In genomic region chr1:205124726-205125125, GRCh38 we compare ENCODE assay signal across 23 cellular contexts. TPM values are rescaled to one million over a fixed set of nuclear protein-coding genes. Genes with fewer than 3 reads are reported as not detected.
DNase-seq lines count a peak whose midpoint lies in the region; ATAC-seq, FAIRE-seq and TF ChIP-seq lines count a peak whose summit lies in the region.
"Had no signal": no experiment of that assay in that cellular context is flagged by ENCODE, and none has a peak within 500 bp of the region (broad histone marks: within the 10 kb centered on the region; RNA-seq: fewer than 3 reads in every experiment).

No MANE protein-coding gene starts in this region.

- peak overlapping the region; percentile 35 for H2AFZ ChIP-seq in GM12878 (ENCODE audit: control insufficient read depth, low read depth, low read length)

- TF ChIP-seq RAD21 in GM12878 (IDR thresholded peaks at IDR 0.05; ENCODE audit: insufficient read depth, low read depth, low read length), result no peak

- H3K27ac ChIP-seq in DOHH2 (ENCODE audit: low read depth, low read length), result peak overlapping the region; percentile 34
- no peak overlapping the region for H3K27ac ChIP-seq in GM12878 (ENCODE audit: control insufficient read depth, insufficient read depth)
- H3K27ac ChIP-seq: upper lobe of right lung, VCaP had no signal

- no peaks in the 10 kb centered on the region for H3K27me3 Mint-ChIP-seq in IgD-negative memory B cell
- no peaks in the 10 kb centered on the region for H3K27me3 Mint-ChIP-seq in T-helper 2 cell treated with Interferon-gamma antibody and Interleukin-4, amounts not matched to agents 5 μg/mL and 100 μg/mL, for 36 hours (ENCODE audit: low read depth)
- H3K27me3 Mint-ChIP-seq in effector memory CD8-positive, alpha-beta T cell, result no peaks in the 10 kb centered on the region
- H3K27me3 Mint-ChIP-seq: activated naive CD8-positive, alpha-beta T cell treated with anti-CD3 and anti-CD28 coated beads, Interleukin-2, amount 10 ng/mL, durations not matched to agents 7 days and 5 days; progenitor cell of endocrine pancreas had no signal

- TF ChIP-seq CTCF in DOHH2 (IDR thresholded peaks at IDR 0.05; ENCODE audit: low read depth, low read length, poor library complexity, severe bottlenecking) (no peak), GM12878 (IDR thresholded peaks at IDR 0.05 in 2 of 3, conservative IDR thresholded peaks at IDR 0.05 in 1 of 3; ENCODE audit: control insufficient read depth in 2 of 3, extremely low read depth in 1 of 3, insufficient read depth in 1 of 3, low read depth in 3 of 3, low read length in 3 of 3) (no peak)

- no peak for TF ChIP-seq POLR2A in GM12878 (IDR thresholded peaks at IDR 0.05; ENCODE audit: low read depth, low read length)

- H3K4me3 ChIP-seq in DOHH2 (ENCODE audit: low read length) (peak overlapping the region; percentile 39), GM12878 (no peak overlapping the region)
- H3K4me3 ChIP-seq: upper lobe of right lung had no signal

- in situ Hi-C loops in GM12878 (cut with MboI), result no loop called here

- peak overlapping the region; percentile 35 for H3K4me2 ChIP-seq in DOHH2 (ENCODE audit: low read length)
- H3K4me2 ChIP-seq in GM12878 (ENCODE audit: control insufficient read depth, insufficient read depth), result peak overlapping the region; percentile 44

- peaks cover 2% of the 10 kb centered on the region for H3K36me3 Mint-ChIP-seq in IgD-negative memory B cell
- no peaks in the 10 kb centered on the region for H3K36me3 Mint-ChIP-seq in T-helper 2 cell treated with Interferon-gamma antibody and Interleukin-4, amounts not matched to agents 5 μg/mL and 100 μg/mL, for 36 hours (ENCODE audit: low read depth)
- peaks cover 15% of the 10 kb centered on the region for H3K36me3 Mint-ChIP-seq in effector memory CD8-positive, alpha-beta T cell (ENCODE audit: insufficient read depth)

- H4K20me1 ChIP-seq in DOHH2 (ENCODE audit: control insufficient read depth, insufficient read depth, low read depth, low read length) (no peaks in the 10 kb centered on the region; the same call in 1 of the 2 replicates), GM12878 (ENCODE audit: control insufficient read depth, insufficient read depth) (no peaks in the 10 kb centered on the region)

- H3F3A ChIP-seq in DOHH2 (ENCODE audit: control insufficient read depth, insufficient read depth), result no peaks in the 10 kb centered on the region

- peak; percentile 38 for ATAC-seq in GM12878
- ATAC-seq in effector memory CD8-positive, alpha-beta T cell (replicated peaks), result no peak
- no peak for ATAC-seq in HG03432 (IDR thresholded peaks at IDR 0.05; ENCODE audit: unreplicated experiment)
- ATAC-seq: esophagus mucosa, upper lobe of right lung had no signal

- RAD21 ChIA-PET in GM12878 (lab: Charles Lee; ENCODE audit: unreplicated experiment), result interaction anchor here (1.0 to 2.1 kb wide), 2 partner anchors 17 to 113 kb away, joined by 3 to 6 read pairs; no protein-coding TSS in a partner anchor

- peaks cover 21% of the 10 kb centered on the region for H3K79me2 ChIP-seq in DOHH2 (ENCODE audit: control insufficient read depth, low read length)
- peaks cover 21% of the 10 kb centered on the region for H3K79me2 ChIP-seq in GM12878 (ENCODE audit: control insufficient read depth, insufficient read depth, low read length)

- no peak overlapping the region; the same call in 1 of the 2 replicates for H3K9ac ChIP-seq in GM12878 (ENCODE audit: control insufficient read depth, insufficient read depth, low read length)

- SMC1A ChIA-PET in GM12878 (lab: Charles Lee; ENCODE audit: uncharacterized antibody, unreplicated experiment), result interaction anchor here (1.0 kb wide), 1 partner anchor 22 kb away, joined by 3 read pairs; no protein-coding TSS in a partner anchor

- TF ChIP-seq EP300 in GM12878 (IDR thresholded peaks at IDR 0.05; ENCODE audit: borderline replicate concordance in 1 of 2, control insufficient read depth in 1 of 2, low read depth in 2 of 2, low read length in 2 of 2), result no peak

- H3K36me3 ChIP-seq in DOHH2 (ENCODE audit: control insufficient read depth, low read length), result peaks cover 5% of the 10 kb centered on the region
- H3K36me3 ChIP-seq in GM12878 (ENCODE audit: control insufficient read depth in 2 of 2, insufficient read depth in 2 of 2, low read length in 1 of 2), result no peaks in the 10 kb centered on the region
- H3K36me3 ChIP-seq: upper lobe of right lung had no signal

- CTCF ChIA-PET in GM12878 (lab: Yijun Ruan, JAX), result interaction anchor here (1.3 to 11.3 kb wide), 4 partner anchors 15 to 131 kb away, joined by 3 to 88 read pairs (median 4); no protein-coding TSS in a partner anchor

- POLR2A ChIA-PET in GM12878 (lab: Charles Lee), result interaction anchor here (0.7 to 1.0 kb wide), 2 partner anchors 17 to 1012 kb away, joined by 5 to 8 read pairs; no protein-coding TSS in a partner anchor

- no peaks in the 10 kb centered on the region for H3K9me3 Mint-ChIP-seq in IgD-negative memory B cell
- H3K9me3 Mint-ChIP-seq in T-helper 2 cell treated with Interferon-gamma antibody and Interleukin-4, amounts not matched to agents 5 μg/mL and 100 μg/mL, for 36 hours, result no peaks in the 10 kb centered on the region
- no peaks in the 10 kb centered on the region for H3K9me3 Mint-ChIP-seq in effector memory CD8-positive, alpha-beta T cell
- H3K9me3 Mint-ChIP-seq: activated naive CD8-positive, alpha-beta T cell treated with anti-CD3 and anti-CD28 coated beads, Interleukin-2, amount 10 ng/mL, durations not matched to agents 7 days and 5 days had no signal

- peak overlapping the region in 2 of 3 donors; percentile 73 to 77 for H3K27ac Mint-ChIP-seq in IgD-negative memory B cell
- no peak overlapping the region for H3K27ac Mint-ChIP-seq in T-helper 2 cell treated with Interferon-gamma antibody and Interleukin-4, amounts not matched to agents 5 μg/mL and 100 μg/mL, for 36 hours
- H3K27ac Mint-ChIP-seq in effector memory CD8-positive, alpha-beta T cell, result no peak overlapping the region
- H3K27ac Mint-ChIP-seq: activated naive CD8-positive, alpha-beta T cell treated with anti-CD3 and anti-CD28 coated beads, Interleukin-2, amount 10 ng/mL, durations not matched to agents 7 days and 5 days; progenitor cell of endocrine pancreas had no signal

- H3K4me1 ChIP-seq in DOHH2 (ENCODE audit: control insufficient read depth, low read length), result peaks cover 41% of the 10 kb centered on the region
- H3K4me1 ChIP-seq in GM12878 (ENCODE audit: control insufficient read depth, insufficient read depth, low read length), result no peaks in the 10 kb centered on the region; the same call in 1 of the 2 replicates

- WGBS in GM12878 (ENCODE audit: insufficient coverage, insufficient replicate concordance, low lambda C conversion rate, missing lambda C conversion rate), result 7% methylated on average over 7 of the region's 7 CpGs

- FAIRE-seq in GM12878 (lab: Jason Lieb, UNC) (no peak), urothelium cell line (lab: Jason Lieb, UNC) (no peak)
- FAIRE-seq: islet of Langerhans had no signal

- H3K4me3 Mint-ChIP-seq in IgD-negative memory B cell, result peak overlapping the region; percentile 17 to 88 (median 74)
- H3K4me3 Mint-ChIP-seq in T-helper 2 cell treated with Interferon-gamma antibody and Interleukin-4, amounts not matched to agents 5 μg/mL and 100 μg/mL, for 36 hours, result no peak overlapping the region
- no peak overlapping the region for H3K4me3 Mint-ChIP-seq in effector memory CD8-positive, alpha-beta T cell
- H3K4me3 Mint-ChIP-seq: activated naive CD8-positive, alpha-beta T cell treated with anti-CD3 and anti-CD28 coated beads, Interleukin-2, amount 10 ng/mL, durations not matched to agents 7 days and 5 days had no signal

- H3K9me3 ChIP-seq in DOHH2 (ENCODE audit: control insufficient read depth, insufficient read depth, low read length), result no peaks in the 10 kb centered on the region
- no peaks in the 10 kb centered on the region for H3K9me3 ChIP-seq in GM12878 (replicated peaks; ENCODE audit: control insufficient read depth, insufficient read depth, low read length)
- H3K9me3 ChIP-seq: upper lobe of right lung had no signal

- H3K27me3 ChIP-seq in DOHH2 (ENCODE audit: control insufficient read depth, low read length), result no peaks in the 10 kb centered on the region
- H3K27me3 ChIP-seq in GM12878 (replicated peaks in 1 of 2; ENCODE audit: control insufficient read depth in 2 of 2, insufficient read depth in 2 of 2, low read length in 1 of 2), result no peaks in the 10 kb centered on the region
- H3K27me3 ChIP-seq: upper lobe of right lung had no signal

- H3K4me1 Mint-ChIP-seq in IgD-negative memory B cell, result peaks cover 27 to 37% (median 35%) of the 10 kb centered on the region in 3 donors
- peaks cover 16% of the 10 kb centered on the region for H3K4me1 Mint-ChIP-seq in T-helper 2 cell treated with Interferon-gamma antibody and Interleukin-4, amounts not matched to agents 5 μg/mL and 100 μg/mL, for 36 hours (ENCODE audit: low read depth)
- peaks cover 17 to 22% of the 10 kb centered on the region in 2 donors for H3K4me1 Mint-ChIP-seq in effector memory CD8-positive, alpha-beta T cell (ENCODE audit: low read depth in 2 of 2)

- H3K9me2 ChIP-seq in DOHH2 (replicated peaks; ENCODE audit: control insufficient read depth, low read length), result no peaks in the 10 kb centered on the region

- intact Hi-C loops in GM12878 (cut with micrococcal nuclease; ENCODE audit: unreplicated experiment), result loop anchor here (5.0 kb wide), 1 partner anchor 88 kb away; the partner anchor contains the start of gene DSTYK

- no TSS peak for BruUV-seq in GM12878 (replicated peaks; lab: Mats Ljungman, UMichigan)

- peak; percentile 80 for DNase-seq in NOMO-1 treated with DMSO at 0.1 percent for 48 hours (lab: John Stamatoyannopoulos, UW; ENCODE audit: unreplicated experiment)
- DNase-seq in GM12878 (ENCODE audit: low read depth, low spot score), result no peak
- no peak for DNase-seq in T-helper 2 cell treated with Interferon-gamma antibody and Interleukin-4, amounts not matched to agents 5 μg/mL and 100 μg/mL, for 36 hours (ENCODE audit: low spot score)
- no peak for DNase-seq in effector memory CD8-positive, alpha-beta T cell
- no peak for DNase-seq in urothelium cell line (ENCODE audit: low spot score)
- DNase-seq: activated CD4-positive, alpha-beta T cell treated with anti-CD3 and anti-CD28 coated beads, Interleukin-2, amount 50 U/mL, for 4 hours; activated CD8-positive, alpha-beta memory T cell treated with anti-CD3 and anti-CD28 coated beads, Interleukin-2, amount 50 U/mL, for 48 hours; activated naive CD8-positive, alpha-beta T cell treated with anti-CD3 and anti-CD28 coated beads, Interleukin-2, amount 10 ng/mL, durations not matched to agents 7 days and 5 days; effector memory CD4-positive, alpha-beta T cell; foreskin melanocyte; NCI-H1417 treated with DMSO at 0.1 percent for 48 hours; NCI-H2107; NCI-H510A; Right ventricle myocardium superior; substantia nigra; upper lobe of right lung had no signal

RNA-seq across cellular contexts. Expression of gene RBBP5, which starts 2.9 kb away (rescaled TPM):
- polyA plus RNA-seq in IgD-negative memory B cell, result 19.0 TPM
- 14.5 and 14.9 TPM in 2 replicates for total RNA-seq in GM12878 (2013; cell fraction: nucleolus; rRNA removed)
- total RNA-seq in GM12878 (2014; rRNA removed), result 14.0 and 17.5 TPM in 2 replicates
- 17.6 and 19.3 TPM in 2 replicates for total RNA-seq in GM12878 (2014; rRNA removed; fragmentation: Illumina TruSeq; extraction: Trizol)
- 14.7 and 15.2 TPM in 2 replicates for total RNA-seq in GM12878 (2021)
- polyA plus RNA-seq in GM12878 (2011; ENCODE audit: low read depth), result 5.2 TPM
- polyA plus RNA-seq in GM12878 (2011; rRNA removed), result 14.9 and 18.4 TPM in 2 replicates
- 7.9 and 9.1 TPM in 2 replicates for polyA plus RNA-seq in GM12878 (2011; cell fraction: cytosol; rRNA removed)
- polyA plus RNA-seq in GM12878 (2011; cell fraction: nucleus; rRNA removed), result 2.6 and 4.3 TPM in 2 replicates
- polyA plus RNA-seq in GM12878 (2012), result 6.2 and 8.0 TPM in 2 replicates
- 17.0 and 22.0 TPM in 2 replicates for polyA plus RNA-seq in GM12878 (2014; fragmentation: Illumina TruSeq; extraction: Trizol)
- polyA plus RNA-seq in GM12878 (2014; fragmentation: Nextera tagmentation; extraction: Ambion mirVana), result 10 to 100 TPM; 10.0 to 11.5 TPM
- 11.2 and 11.8 TPM in 2 replicates for polyA plus RNA-seq in GM12878 (2014; rRNA removed)
- 10 to 100 TPM; 20.5 to 20.6 TPM for polyA plus RNA-seq in GM12878 (2016; fragmentation: Nextera tagmentation; extraction: Ambion mirVana)
- 23.8 and 37.4 TPM in 2 replicates for polyA minus RNA-seq in GM12878 (2011; rRNA and poly(A)+ RNA removed)
- polyA minus RNA-seq in GM12878 (2011; cell fraction: cytosol; rRNA and poly(A)+ RNA removed), result 8.3 and 11.4 TPM in 2 replicates
- 3.0 and 5.9 TPM in 2 replicates for polyA minus RNA-seq in GM12878 (2011; cell fraction: nucleus; rRNA and poly(A)+ RNA removed)

RNA-seq across cellular contexts. Expression of gene TMEM81, which starts 40.5 kb away (rescaled TPM):
- polyA plus RNA-seq in IgD-negative memory B cell (0.83 TPM), GM12878 (2011; rRNA removed) (1.3 and 2.2 TPM in 2 replicates), GM12878 (2014; fragmentation: Illumina TruSeq; extraction: Trizol) (0.87 and 1.9 TPM in 2 replicates), GM12878 (2014; fragmentation: Nextera tagmentation; extraction: Ambion mirVana) (1 to 10 TPM in 1 of 2 experiments, under 1 TPM in 1; 0.62 to 1.5 TPM), GM12878 (2014; rRNA removed) (0.44 and 1.7 TPM in 2 replicates), GM12878 (2016; fragmentation: Nextera tagmentation; extraction: Ambion mirVana) (under 1 TPM; 0.72 to 0.76 TPM)
- 3.7 and 5.6 TPM in 2 replicates for total RNA-seq in GM12878 (2013; cell fraction: nucleolus; rRNA removed)
- total RNA-seq in GM12878 (2014; rRNA removed) (0.87 and 1.0 TPM in 2 replicates), GM12878 (2014; rRNA removed; fragmentation: Illumina TruSeq; extraction: Trizol) (1.8 and 2.1 TPM in 2 replicates), GM12878 (2021) (1.2 and 1.7 TPM in 2 replicates)
- 1.2 TPM for polyA plus RNA-seq in GM12878 (2011; ENCODE audit: low read depth)
- polyA plus RNA-seq in GM12878 (2011; cell fraction: cytosol; rRNA removed), result 1.4 TPM in 2 replicates
- 0.78 and 1.2 TPM in 2 replicates for polyA plus RNA-seq in GM12878 (2011; cell fraction: nucleus; rRNA removed)
- 0.94 and 1.2 TPM in 2 replicates for polyA plus RNA-seq in GM12878 (2012)
- polyA minus RNA-seq in GM12878 (2011; rRNA and poly(A)+ RNA removed), result 5.9 and 7.2 TPM in 2 replicates
- polyA minus RNA-seq in GM12878 (2011; cell fraction: cytosol; rRNA and poly(A)+ RNA removed), result 0.73 TPM in 1 of 2 replicates, not detected in the other
- 1.7 and 3.7 TPM in 2 replicates for polyA minus RNA-seq in GM12878 (2011; cell fraction: nucleus; rRNA and poly(A)+ RNA removed)

Comparison
In these comparisons a context has a peak if more than half of its experiments do, and no peak if none do; other contexts are left out.
1. H3K27ac Mint-ChIP-seq: peak in IgD-negative memory B cell (2 of 3); none in T-helper 2 cell treated with Interferon-gamma antibody and Interleukin-4, amounts not matched to agents 5 μg/mL and 100 μg/mL, for 36 hours (single experiment) and effector memory CD8-positive, alpha-beta T cell (0 of 2).
2. H3K4me3 Mint-ChIP-seq: peak in IgD-negative memory B cell (4 of 4); none in T-helper 2 cell treated with Interferon-gamma antibody and Interleukin-4, amounts not matched to agents 5 μg/mL and 100 μg/mL, for 36 hours (single experiment) and effector memory CD8-positive, alpha-beta T cell (0 of 2).